ENCODE assay signal across 6 cellular contexts in the genomic region with DNA sequence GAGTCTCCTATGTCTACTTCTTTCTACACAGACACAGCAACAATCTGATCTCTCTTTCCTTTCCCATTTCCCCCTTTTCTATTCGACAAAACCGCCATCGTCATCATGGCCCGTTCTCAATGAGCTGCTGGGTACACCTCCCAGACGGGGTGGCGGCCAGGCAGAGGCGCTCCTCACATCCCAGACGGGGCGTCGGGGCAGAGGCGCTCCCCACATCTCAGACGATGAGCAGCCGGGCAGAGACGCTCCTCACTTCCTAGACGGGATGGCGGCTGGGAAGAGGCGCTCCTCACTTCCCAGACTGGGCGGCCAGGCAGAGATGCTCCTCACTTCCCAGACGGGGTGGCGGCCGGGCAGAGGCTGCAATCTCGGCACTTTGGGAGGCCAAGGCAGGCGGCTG. TPM values are rescaled to one million over a fixed set of nuclear protein-coding genes. Genes with fewer than 3 reads are reported as not detected.
"Had no signal": no experiment of that assay in that cellular context is flagged by ENCODE, and none has a peak within 500 bp of the region (broad histone marks: within the 10 kb centered on the region; RNA-seq: fewer than 3 reads in every experiment).

No MANE protein-coding gene starts in this region.

RNA-seq across cellular contexts. Expression of gene NAPSA, which starts 25.5 kb away (rescaled TPM):
- total RNA-seq: astrocyte had no signal

RNA-seq across cellular contexts. Expression of gene SPIB, which starts 27.8 kb away (rescaled TPM):
- total RNA-seq: ascending aorta, bronchial epithelial cell, cardiac septum had no signal

RNA-seq across cellular contexts. Expression of gene MYBPC2, which starts 41.7 kb away (rescaled TPM):
- total RNA-seq: aorta, ascending aorta, astrocyte, body of pancreas, bronchial epithelial cell, cardiac septum had no signal
